Comparison of ENCODE assay signal across 1 cellular context in the genomic region with DNA sequence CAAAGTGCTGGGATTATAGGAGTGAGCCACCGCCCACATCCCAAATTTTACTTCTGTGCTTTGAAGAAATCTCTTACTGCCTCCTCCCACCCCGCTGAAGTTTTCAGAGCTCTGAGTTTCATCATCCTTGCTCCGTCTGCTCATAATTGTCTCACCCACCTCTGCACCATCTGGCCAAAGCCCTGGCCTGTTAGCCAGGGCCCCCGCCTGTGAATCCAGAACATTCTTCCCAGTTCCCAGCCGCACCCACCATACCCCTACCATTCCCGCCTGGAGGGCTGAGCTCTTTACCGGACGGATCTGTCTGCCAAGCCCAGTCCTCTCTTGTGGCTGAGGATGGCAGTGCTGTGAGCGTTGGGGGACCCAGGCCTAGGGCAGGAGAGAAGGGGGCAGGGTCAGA.
TF ChIP-seq lines count a peak whose summit lies in the region.

No MANE protein-coding gene starts in this region.

TF ChIP-seq in HepG2, 621 proteins besides CTCF, POLR2A, EP300 and RAD21:
- TF ChIP-seq TRIM24 (CRISPR knock-in tag; IDR thresholded peaks at IDR 0.05): no peak
- TF ChIP-seq EZH2 (conservative IDR thresholded peaks at IDR 0.05; ENCODE audit: low read depth, low read length): no peak
- no peak for TF ChIP-seq STAT5B (CRISPR knock-in tag; IDR thresholded peaks at IDR 0.05)
- TF ChIP-seq POLR2G (IDR thresholded peaks at IDR 0.05; ENCODE audit: low read depth, low read length): no peak
- TF ChIP-seq BRD4 (CRISPR knock-in tag; IDR thresholded peaks at IDR 0.05): no peak
- TF ChIP-seq, protein P1, sequence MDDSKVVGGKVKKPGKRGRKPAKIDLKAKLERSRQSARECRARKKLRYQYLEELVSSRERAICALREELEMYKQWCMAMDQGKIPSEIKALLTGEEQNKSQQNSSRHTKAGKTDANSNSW (CRISPR knock-in tag; IDR thresholded peaks at IDR 0.05; ENCODE audit: borderline replicate concordance): no peak
- TF ChIP-seq, protein P2, sequence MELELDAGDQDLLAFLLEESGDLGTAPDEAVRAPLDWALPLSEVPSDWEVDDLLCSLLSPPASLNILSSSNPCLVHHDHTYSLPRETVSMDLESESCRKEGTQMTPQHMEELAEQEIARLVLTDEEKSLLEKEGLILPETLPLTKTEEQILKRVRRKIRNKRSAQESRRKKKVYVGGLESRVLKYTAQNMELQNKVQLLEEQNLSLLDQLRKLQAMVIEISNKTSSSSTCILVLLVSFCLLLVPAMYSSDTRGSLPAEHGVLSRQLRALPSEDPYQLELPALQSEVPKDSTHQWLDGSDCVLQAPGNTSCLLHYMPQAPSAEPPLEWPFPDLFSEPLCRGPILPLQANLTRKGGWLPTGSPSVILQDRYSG (CRISPR knock-in tag; IDR thresholded peaks at IDR 0.05): no peak
- no peak for TF ChIP-seq PRPF4 (IDR thresholded peaks at IDR 0.05; ENCODE audit: low read depth, low read length, poor library complexity, severe bottlenecking)
- no peak for TF ChIP-seq TBX2 (CRISPR knock-in tag; IDR thresholded peaks at IDR 0.05; ENCODE audit: borderline replicate concordance)
- TF ChIP-seq NFRKB (IDR thresholded peaks at IDR 0.05): no peak
- TF ChIP-seq, protein P3, sequence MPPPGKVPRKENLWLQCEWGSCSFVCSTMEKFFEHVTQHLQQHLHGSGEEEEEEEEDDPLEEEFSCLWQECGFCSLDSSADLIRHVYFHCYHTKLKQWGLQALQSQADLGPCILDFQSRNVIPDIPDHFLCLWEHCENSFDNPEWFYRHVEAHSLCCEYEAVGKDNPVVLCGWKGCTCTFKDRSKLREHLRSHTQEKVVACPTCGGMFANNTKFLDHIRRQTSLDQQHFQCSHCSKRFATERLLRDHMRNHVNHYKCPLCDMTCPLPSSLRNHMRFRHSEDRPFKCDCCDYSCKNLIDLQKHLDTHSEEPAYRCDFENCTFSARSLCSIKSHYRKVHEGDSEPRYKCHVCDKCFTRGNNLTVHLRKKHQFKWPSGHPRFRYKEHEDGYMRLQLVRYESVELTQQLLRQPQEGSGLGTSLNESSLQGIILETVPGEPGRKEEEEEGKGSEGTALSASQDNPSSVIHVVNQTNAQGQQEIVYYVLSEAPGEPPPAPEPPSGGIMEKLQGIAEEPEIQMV (CRISPR knock-in tag; IDR thresholded peaks at IDR 0.05; ENCODE audit: low read depth): no peak
- no peak for TF ChIP-seq ZNF614 (CRISPR knock-in tag; IDR thresholded peaks at IDR 0.05; ENCODE audit: borderline replicate concordance)
- no peak for TF ChIP-seq ZSCAN21 (CRISPR knock-in tag; IDR thresholded peaks at IDR 0.05; ENCODE audit: borderline replicate concordance)
- TF ChIP-seq ZNF44 (CRISPR knock-in tag; IDR thresholded peaks at IDR 0.05): no peak
- TF ChIP-seq, protein P4, sequence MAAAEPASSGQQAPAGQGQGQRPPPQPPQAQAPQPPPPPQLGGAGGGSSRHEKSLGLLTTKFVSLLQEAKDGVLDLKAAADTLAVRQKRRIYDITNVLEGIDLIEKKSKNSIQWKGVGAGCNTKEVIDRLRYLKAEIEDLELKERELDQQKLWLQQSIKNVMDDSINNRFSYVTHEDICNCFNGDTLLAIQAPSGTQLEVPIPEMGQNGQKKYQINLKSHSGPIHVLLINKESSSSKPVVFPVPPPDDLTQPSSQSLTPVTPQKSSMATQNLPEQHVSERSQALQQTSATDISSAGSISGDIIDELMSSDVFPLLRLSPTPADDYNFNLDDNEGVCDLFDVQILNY (CRISPR knock-in tag; conservative IDR thresholded peaks at IDR 0.05): no peak
- no peak for TF ChIP-seq KLF16 (CRISPR knock-in tag; IDR thresholded peaks at IDR 0.05)
- TF ChIP-seq AGO2 (optimal IDR thresholded peaks at IDR 0.05; ENCODE audit: low read depth, low read length): peak; percentile 85
- TF ChIP-seq U2AF2 (IDR thresholded peaks at IDR 0.05; ENCODE audit: low read depth, low read length): no peak
- TF ChIP-seq, protein P5, sequence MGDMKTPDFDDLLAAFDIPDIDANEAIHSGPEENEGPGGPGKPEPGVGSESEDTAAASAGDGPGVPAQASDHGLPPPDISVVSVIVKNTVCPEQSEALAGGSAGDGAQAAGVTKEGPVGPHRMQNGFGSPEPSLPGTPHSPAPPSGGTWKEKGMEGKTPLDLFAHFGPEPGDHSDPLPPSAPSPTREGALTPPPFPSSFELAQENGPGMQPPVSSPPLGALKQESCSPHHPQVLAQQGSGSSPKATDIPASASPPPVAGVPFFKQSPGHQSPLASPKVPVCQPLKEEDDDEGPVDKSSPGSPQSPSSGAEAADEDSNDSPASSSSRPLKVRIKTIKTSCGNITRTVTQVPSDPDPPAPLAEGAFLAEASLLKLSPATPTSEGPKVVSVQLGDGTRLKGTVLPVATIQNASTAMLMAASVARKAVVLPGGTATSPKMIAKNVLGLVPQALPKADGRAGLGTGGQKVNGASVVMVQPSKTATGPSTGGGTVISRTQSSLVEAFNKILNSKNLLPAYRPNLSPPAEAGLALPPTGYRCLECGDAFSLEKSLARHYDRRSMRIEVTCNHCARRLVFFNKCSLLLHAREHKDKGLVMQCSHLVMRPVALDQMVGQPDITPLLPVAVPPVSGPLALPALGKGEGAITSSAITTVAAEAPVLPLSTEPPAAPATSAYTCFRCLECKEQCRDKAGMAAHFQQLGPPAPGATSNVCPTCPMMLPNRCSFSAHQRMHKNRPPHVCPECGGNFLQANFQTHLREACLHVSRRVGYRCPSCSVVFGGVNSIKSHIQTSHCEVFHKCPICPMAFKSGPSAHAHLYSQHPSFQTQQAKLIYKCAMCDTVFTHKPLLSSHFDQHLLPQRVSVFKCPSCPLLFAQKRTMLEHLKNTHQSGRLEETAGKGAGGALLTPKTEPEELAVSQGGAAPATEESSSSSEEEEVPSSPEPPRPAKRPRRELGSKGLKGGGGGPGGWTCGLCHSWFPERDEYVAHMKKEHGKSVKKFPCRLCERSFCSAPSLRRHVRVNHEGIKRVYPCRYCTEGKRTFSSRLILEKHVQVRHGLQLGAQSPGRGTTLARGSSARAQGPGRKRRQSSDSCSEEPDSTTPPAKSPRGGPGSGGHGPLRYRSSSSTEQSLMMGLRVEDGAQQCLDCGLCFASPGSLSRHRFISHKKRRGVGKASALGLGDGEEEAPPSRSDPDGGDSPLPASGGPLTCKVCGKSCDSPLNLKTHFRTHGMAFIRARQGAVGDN (CRISPR knock-in tag; IDR thresholded peaks at IDR 0.05): peak; percentile 16; the same call in 1 of the 2 replicates
- TF ChIP-seq, protein P6, sequence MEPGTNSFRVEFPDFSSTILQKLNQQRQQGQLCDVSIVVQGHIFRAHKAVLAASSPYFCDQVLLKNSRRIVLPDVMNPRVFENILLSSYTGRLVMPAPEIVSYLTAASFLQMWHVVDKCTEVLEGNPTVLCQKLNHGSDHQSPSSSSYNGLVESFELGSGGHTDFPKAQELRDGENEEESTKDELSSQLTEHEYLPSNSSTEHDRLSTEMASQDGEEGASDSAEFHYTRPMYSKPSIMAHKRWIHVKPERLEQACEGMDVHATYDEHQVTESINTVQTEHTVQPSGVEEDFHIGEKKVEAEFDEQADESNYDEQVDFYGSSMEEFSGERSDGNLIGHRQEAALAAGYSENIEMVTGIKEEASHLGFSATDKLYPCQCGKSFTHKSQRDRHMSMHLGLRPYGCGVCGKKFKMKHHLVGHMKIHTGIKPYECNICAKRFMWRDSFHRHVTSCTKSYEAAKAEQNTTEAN (CRISPR knock-in tag; conservative IDR thresholded peaks at IDR 0.05): no peak
- TF ChIP-seq ZSCAN20 (CRISPR knock-in tag; IDR thresholded peaks at IDR 0.05; ENCODE audit: borderline replicate concordance): no peak
- TF ChIP-seq PHF5A (CRISPR knock-in tag; IDR thresholded peaks at IDR 0.05; ENCODE audit: low read depth, unreplicated experiment): no peak
- no peak for TF ChIP-seq REXO4 (CRISPR knock-in tag; IDR thresholded peaks at IDR 0.05; ENCODE audit: borderline replicate concordance)
- no peak for TF ChIP-seq GATA4 (IDR thresholded peaks at IDR 0.05; ENCODE audit: borderline replicate concordance, low read depth)
- TF ChIP-seq YEATS4 (CRISPR knock-in tag; IDR thresholded peaks at IDR 0.05; ENCODE audit: borderline replicate concordance): no peak
- TF ChIP-seq, protein P7, sequence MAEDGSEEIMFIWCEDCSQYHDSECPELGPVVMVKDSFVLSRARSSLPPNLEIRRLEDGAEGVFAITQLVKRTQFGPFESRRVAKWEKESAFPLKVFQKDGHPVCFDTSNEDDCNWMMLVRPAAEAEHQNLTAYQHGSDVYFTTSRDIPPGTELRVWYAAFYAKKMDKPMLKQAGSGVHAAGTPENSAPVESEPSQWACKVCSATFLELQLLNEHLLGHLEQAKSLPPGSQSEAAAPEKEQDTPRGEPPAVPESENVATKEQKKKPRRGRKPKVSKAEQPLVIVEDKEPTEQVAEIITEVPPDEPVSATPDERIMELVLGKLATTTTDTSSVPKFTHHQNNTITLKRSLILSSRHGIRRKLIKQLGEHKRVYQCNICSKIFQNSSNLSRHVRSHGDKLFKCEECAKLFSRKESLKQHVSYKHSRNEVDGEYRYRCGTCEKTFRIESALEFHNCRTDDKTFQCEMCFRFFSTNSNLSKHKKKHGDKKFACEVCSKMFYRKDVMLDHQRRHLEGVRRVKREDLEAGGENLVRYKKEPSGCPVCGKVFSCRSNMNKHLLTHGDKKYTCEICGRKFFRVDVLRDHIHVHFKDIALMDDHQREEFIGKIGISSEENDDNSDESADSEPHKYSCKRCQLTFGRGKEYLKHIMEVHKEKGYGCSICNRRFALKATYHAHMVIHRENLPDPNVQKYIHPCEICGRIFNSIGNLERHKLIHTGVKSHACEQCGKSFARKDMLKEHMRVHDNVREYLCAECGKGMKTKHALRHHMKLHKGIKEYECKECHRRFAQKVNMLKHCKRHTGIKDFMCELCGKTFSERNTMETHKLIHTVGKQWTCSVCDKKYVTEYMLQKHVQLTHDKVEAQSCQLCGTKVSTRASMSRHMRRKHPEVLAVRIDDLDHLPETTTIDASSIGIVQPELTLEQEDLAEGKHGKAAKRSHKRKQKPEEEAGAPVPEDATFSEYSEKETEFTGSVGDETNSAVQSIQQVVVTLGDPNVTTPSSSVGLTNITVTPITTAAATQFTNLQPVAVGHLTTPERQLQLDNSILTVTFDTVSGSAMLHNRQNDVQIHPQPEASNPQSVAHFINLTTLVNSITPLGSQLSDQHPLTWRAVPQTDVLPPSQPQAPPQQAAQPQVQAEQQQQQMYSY (CRISPR knock-in tag; IDR thresholded peaks at IDR 0.05): no peak
- TF ChIP-seq ZNF720 (CRISPR knock-in tag; IDR thresholded peaks at IDR 0.05): no peak
- peak; percentile 31 for TF ChIP-seq RBM22 (optimal IDR thresholded peaks at IDR 0.05; ENCODE audit: low read length)
- TF ChIP-seq TOPORS (CRISPR knock-in tag; IDR thresholded peaks at IDR 0.05): no peak
- no peak for TF ChIP-seq SALL1 (CRISPR knock-in tag; IDR thresholded peaks at IDR 0.05)
- TF ChIP-seq AGO1 (IDR thresholded peaks at IDR 0.05; ENCODE audit: low read depth, low read length, poor library complexity, severe bottlenecking): peak; percentile 34
- no peak for TF ChIP-seq ZNF460 (CRISPR knock-in tag; IDR thresholded peaks at IDR 0.05; ENCODE audit: borderline replicate concordance)
- no peak for TF ChIP-seq RARG (CRISPR knock-in tag; IDR thresholded peaks at IDR 0.05; ENCODE audit: low read depth)
- no peak for TF ChIP-seq GTF2F1 (IDR thresholded peaks at IDR 0.05; ENCODE audit: low read length)
- TF ChIP-seq PCBP2 (optimal IDR thresholded peaks at IDR 0.05; ENCODE audit: low read depth, low read length, poor library complexity, severe bottlenecking): no peak
- TF ChIP-seq KDM5B (CRISPR knock-in tag; IDR thresholded peaks at IDR 0.05; ENCODE audit: borderline replicate concordance): no peak
TF ChIP-seq in HepG2: peak in this region for 4.
